In genomic region chr7:39413866-39414668, GRCh38 we compare ENCODE assay signal across 8 cellular contexts.
A peak's percentile ranks its signal among the peaks of the same experiment; 100 is the strongest.
DNase-seq lines count a peak whose midpoint lies in the region; ATAC-seq and TF ChIP-seq lines count a peak whose summit lies in the region.

No MANE protein-coding gene starts in this region.

- H3K4me1 ChIP-seq in ES-I3 (ENCODE audit: insufficient read depth, low read length) (no peaks in the 10 kb centered on the region), HUES64 (ENCODE audit: insufficient read depth, low read length) (no peaks in the 10 kb centered on the region), left lung (peaks cover 0 to 10% of the 10 kb centered on the region in 2 donors)

- in situ Hi-C loops in G401 (cut with HindIII; ENCODE audit: low sequenced_read_pairs): no loop called here

- H3K36me3 Mint-ChIP-seq in central memory CD8-positive, alpha-beta T cell (ENCODE audit: insufficient read depth): peaks cover 3% of the 10 kb centered on the region

- no peak overlapping the region for H3K27ac ChIP-seq in HUES64 (ENCODE audit: low read depth, low read length)
- H3K27ac ChIP-seq in left lung: no peak overlapping the region

- peaks cover 9% of the 10 kb centered on the region for H3K4me1 Mint-ChIP-seq in central memory CD8-positive, alpha-beta T cell

- H3K27me3 Mint-ChIP-seq in central memory CD8-positive, alpha-beta T cell: peaks cover 37% of the 10 kb centered on the region

- no peaks in the 10 kb centered on the region for H3K36me3 ChIP-seq in ES-I3 (ENCODE audit: insufficient read depth, low read length)
- no peaks in the 10 kb centered on the region for H3K36me3 ChIP-seq in HUES64 (ENCODE audit: insufficient read depth, low read length)
- no peaks in the 10 kb centered on the region for H3K36me3 ChIP-seq in left lung

- no peak overlapping the region for H3K27ac Mint-ChIP-seq in central memory CD8-positive, alpha-beta T cell (ENCODE audit: low read depth)

- H3K4me3 Mint-ChIP-seq in central memory CD8-positive, alpha-beta T cell: peak overlapping the region; percentile 79

- peak; percentile 91 for ATAC-seq in GM21528 (IDR thresholded peaks at IDR 0.05; ENCODE audit: low FRiP score, unreplicated experiment)
- ATAC-seq in central memory CD8-positive, alpha-beta T cell (replicated peaks; ENCODE audit: extremely low read depth, poor library complexity, severe bottlenecking): peak; percentile 49
- ATAC-seq in left lung: peak; percentile 93

- TF ChIP-seq CTCF in left lung (IDR thresholded peaks at IDR 0.05): no peak

- H3K4me3 ChIP-seq in HUES64 (ENCODE audit: low read length): peak overlapping the region; percentile 81
- peak overlapping the region; percentile 45 to 48 for H3K4me3 ChIP-seq in left lung

- H3K9me3 ChIP-seq in ES-I3 (ENCODE audit: control insufficient read depth, insufficient read depth, low read length) (no peaks in the 10 kb centered on the region), HUES64 (ENCODE audit: insufficient read depth, low read depth, low read length) (no peaks in the 10 kb centered on the region), left lung (no peaks in the 10 kb centered on the region)

- 3% methylated on average over 55 of the region's 55 CpGs for WGBS in HUES64

- peak overlapping the region; percentile 73 for H3K9ac ChIP-seq in ES-I3 (ENCODE audit: low read depth, low read length)
- H3K9ac ChIP-seq in HUES64 (ENCODE audit: low read depth, low read length): peak overlapping the region; percentile 67

- intact Hi-C loops in left lung (cut with DNase I): no loop called here

- DNase-seq in T1000 (lab: John Stamatoyannopoulos, UW) (peak; percentile 32), left lung (peak; percentile 46 to 87), G401 (ENCODE audit: low spot score) (no peak)
- DNase-seq in central memory CD8-positive, alpha-beta T cell (ENCODE audit: low spot score in 2 of 2): no peak
- peak in 2 of 3 experiments; percentile 7 to 46 for DNase-seq in stimulated activated CD4-positive, alpha-beta T cell treated with anti-CD3 and anti-CD28 coated beads, TNF-alpha, amount 100 ng/mL, for 24 hours (ENCODE audit: low read depth in 3 of 3)

- H3K27me3 ChIP-seq in HUES64 (ENCODE audit: insufficient read depth, low read length) (no peaks in the 10 kb centered on the region), left lung (peaks cover 0 to 36% of the 10 kb centered on the region in 2 donors)

- no peaks in the 10 kb centered on the region for H3K9me3 Mint-ChIP-seq in central memory CD8-positive, alpha-beta T cell

Comparison
In these comparisons a context has a peak if more than half of its experiments do, and no peak if none do; other contexts are left out.
1. DNase-seq: peak in T1000 (single experiment), left lung (2 of 2) and stimulated activated CD4-positive, alpha-beta T cell treated with anti-CD3 and anti-CD28 coated beads, TNF-alpha, amount 100 ng/mL, for 24 hours (2 of 3); none in central memory CD8-positive, alpha-beta T cell (0 of 2) and G401 (single experiment).
2. Peak in every context shown above with its lines, with median percentiles within 50 percentile points of each other: ATAC-seq.